In genomic region chr19:36331353-36332228, GRCh38 we compare ENCODE assay signal across 8 cellular contexts. TPM values are rescaled to one million over a fixed set of nuclear protein-coding genes. Genes with fewer than 3 reads are reported as not detected.
DNase-seq lines count a peak whose midpoint lies in the region; ATAC-seq and TF ChIP-seq lines count a peak whose summit lies in the region.

No MANE protein-coding gene starts in this region.

- no peaks in the 10 kb centered on the region for H3K27me3 ChIP-seq in lung (ENCODE audit: control insufficient read depth, insufficient read depth)

- H3K4me1 ChIP-seq in lung (ENCODE audit: control insufficient read depth in 2 of 2, insufficient read depth in 2 of 2, low read length in 2 of 2), result peaks cover 0 to 3% of the 10 kb centered on the region in 2 donors

- peak overlapping the region; percentile 62 for H3K4me3 Mint-ChIP-seq in Calu3 (ENCODE audit: low read depth, unreplicated experiment)
- H3K4me3 Mint-ChIP-seq in activated CD4-positive, alpha-beta memory T cell treated with anti-CD3 and anti-CD28 coated beads, Interleukin-2, amount 10 ng/mL, durations not matched to agents 7 days and 5 days, result peak overlapping the region; percentile 24
- H3K4me3 Mint-ChIP-seq in effector memory CD8-positive, alpha-beta T cell, result peak overlapping the region; percentile 83 to 84

- POLR2A ChIA-PET in activated CD4-positive, alpha-beta memory T cell treated with anti-CD3 and anti-CD28 coated beads, Interleukin-2, amount 10 ng/mL, durations not matched to agents 7 days and 5 days (lab: Charles Lee), result no interaction called here

- peaks cover 2 to 5% of the 10 kb centered on the region in 2 donors for H3K36me3 ChIP-seq in lung (ENCODE audit: control insufficient read depth in 2 of 2, insufficient read depth in 2 of 2, low read length in 2 of 2)

- CTCF ChIA-PET in Calu3 (lab: Charles Lee), result no interaction called here
- CTCF ChIA-PET in activated CD4-positive, alpha-beta memory T cell treated with anti-CD3 and anti-CD28 coated beads, Interleukin-2, amount 10 ng/mL, durations not matched to agents 7 days and 5 days (lab: Charles Lee), result no interaction called here

- DNase-seq in Calu3 (peak; percentile 88), H4 (ENCODE audit: low spot score) (peak; percentile 92), NCI-H345 (lab: John Stamatoyannopoulos, UW) (peak; percentile 100), lung (ENCODE audit: low spot score) (peak; percentile 75)
- peak; percentile 52 for DNase-seq in activated CD4-positive, alpha-beta memory T cell treated with anti-CD3 and anti-CD28 coated beads, Interleukin-2, amount 10 ng/mL, durations not matched to agents 7 days and 5 days
- peak; percentile 59 to 74 (median 63) for DNase-seq in effector memory CD8-positive, alpha-beta T cell
- DNase-seq in stimulated activated CD4-positive, alpha-beta T cell treated with anti-CD3 and anti-CD28 coated beads, Interleukin-4, amount 100 ng/mL, for 48 hours (ENCODE audit: low read depth in 2 of 2), result peak; percentile 34 to 48

- intact Hi-C loops in Calu3 (cut with micrococcal nuclease; ENCODE audit: unreplicated experiment), result no loop called here

- peak; percentile 99 for ATAC-seq in effector memory CD8-positive, alpha-beta T cell (replicated peaks)
- peak; percentile 83 for ATAC-seq in lung (ENCODE audit: insufficient read depth, low FRiP score)
- ATAC-seq in HG03196 (IDR thresholded peaks at IDR 0.05; ENCODE audit: unreplicated experiment), result no peak

- H3K9me3 Mint-ChIP-seq in Calu3 (ENCODE audit: low read depth, unreplicated experiment), result peaks cover 20% of the 10 kb centered on the region
- H3K9me3 Mint-ChIP-seq in activated CD4-positive, alpha-beta memory T cell treated with anti-CD3 and anti-CD28 coated beads, Interleukin-2, amount 10 ng/mL, durations not matched to agents 7 days and 5 days, result peaks cover 47% of the 10 kb centered on the region
- H3K9me3 Mint-ChIP-seq in effector memory CD8-positive, alpha-beta T cell, result peaks cover 0 to 16% of the 10 kb centered on the region in 2 donors

- peaks cover 11% of the 10 kb centered on the region for H3K36me3 Mint-ChIP-seq in Calu3 (ENCODE audit: insufficient read depth, unreplicated experiment)
- H3K36me3 Mint-ChIP-seq in activated CD4-positive, alpha-beta memory T cell treated with anti-CD3 and anti-CD28 coated beads, Interleukin-2, amount 10 ng/mL, durations not matched to agents 7 days and 5 days (ENCODE audit: low read depth), result peaks cover 15% of the 10 kb centered on the region
- no peaks in the 10 kb centered on the region for H3K36me3 Mint-ChIP-seq in effector memory CD8-positive, alpha-beta T cell (ENCODE audit: insufficient read depth)

- H3K27ac Mint-ChIP-seq in Calu3 (ENCODE audit: unreplicated experiment), result peak overlapping the region; percentile 47
- no peak overlapping the region for H3K27ac Mint-ChIP-seq in activated CD4-positive, alpha-beta memory T cell treated with anti-CD3 and anti-CD28 coated beads, Interleukin-2, amount 10 ng/mL, durations not matched to agents 7 days and 5 days
- peak overlapping the region; percentile 69 to 85 for H3K27ac Mint-ChIP-seq in effector memory CD8-positive, alpha-beta T cell

- WGBS in lung, 2 donors, result 1 to 2% methylated on average over 43 of the region's 43 CpGs

- no peaks in the 10 kb centered on the region for H3K27me3 Mint-ChIP-seq in Calu3 (ENCODE audit: unreplicated experiment)
- no peaks in the 10 kb centered on the region for H3K27me3 Mint-ChIP-seq in activated CD4-positive, alpha-beta memory T cell treated with anti-CD3 and anti-CD28 coated beads, Interleukin-2, amount 10 ng/mL, durations not matched to agents 7 days and 5 days
- H3K27me3 Mint-ChIP-seq in effector memory CD8-positive, alpha-beta T cell, result no peaks in the 10 kb centered on the region

- TF ChIP-seq CTCF in Calu3 (IDR thresholded peaks at IDR 0.05; ENCODE audit: unreplicated experiment), result no peak
- no peak for TF ChIP-seq CTCF in lung (IDR thresholded peaks at IDR 0.05; ENCODE audit: control extremely low read depth, extremely low read depth)

- H3K27ac ChIP-seq in lung (ENCODE audit: low read depth in 1 of 2, low read length in 1 of 2), result peak overlapping the region; percentile 42 to 50

- H3K9me3 ChIP-seq in lung (ENCODE audit: control insufficient read depth in 2 of 2, insufficient read depth in 1 of 2, low read length in 1 of 2), result peaks cover 0 to 35% of the 10 kb centered on the region in 2 donors

- H3K4me3 ChIP-seq in lung, result peak overlapping the region; percentile 75

- BruUV-seq in Calu3 (replicated peaks; lab: Mats Ljungman, UMichigan), result TSS peak; percentile 57

- H3K4me1 Mint-ChIP-seq in Calu3 (ENCODE audit: low read depth, unreplicated experiment), result no peaks in the 10 kb centered on the region
- peaks cover 6% of the 10 kb centered on the region for H3K4me1 Mint-ChIP-seq in activated CD4-positive, alpha-beta memory T cell treated with anti-CD3 and anti-CD28 coated beads, Interleukin-2, amount 10 ng/mL, durations not matched to agents 7 days and 5 days
- H3K4me1 Mint-ChIP-seq in effector memory CD8-positive, alpha-beta T cell (ENCODE audit: low read depth in 2 of 2), result peaks cover 10% of the 10 kb centered on the region in 2 donors

RNA-seq across cellular contexts. Expression of gene ZFP14, which starts 47.4 kb away (rescaled TPM):
- 4.6 and 4.8 TPM in 2 replicates for total RNA-seq in Calu3 (2022)
- total RNA-seq in H4 (2014; rRNA removed; shearing (Covaris generic)), result 1.5 and 2.2 TPM in 2 replicates
- total RNA-seq in activated CD4-positive, alpha-beta memory T cell treated with anti-CD3 and anti-CD28 coated beads, Interleukin-2, amount 10 ng/mL, durations not matched to agents 7 days and 5 days, result 1 to 10 TPM; 5.1 to 5.4 TPM
- total RNA-seq in lung, result 10 to 100 TPM in 1 of 2 donors, 1 to 10 TPM in 1; 3.8 to 15.5 TPM
- 1 to 10 TPM in 1 of 2 donors, under 1 TPM in 1; 0.95 to 1.6 TPM for polyA plus RNA-seq in lung

Comparison
In these comparisons a context has a peak if more than half of its experiments do, and no peak if none do; other contexts are left out.
1. DNase-seq: peak in every context shown above with its lines; median percentile 100 in NCI-H345; 92 in H4; 88 in Calu3; 75 in lung; 63 in effector memory CD8-positive, alpha-beta T cell; 52 in activated CD4-positive, alpha-beta memory T cell treated with anti-CD3 and anti-CD28 coated beads, Interleukin-2, amount 10 ng/mL, durations not matched to agents 7 days and 5 days; 41 in stimulated activated CD4-positive, alpha-beta T cell treated with anti-CD3 and anti-CD28 coated beads, Interleukin-4, amount 100 ng/mL, for 48 hours.
2. H3K4me3 Mint-ChIP-seq: peak in every context shown above with its lines; median percentile 84 in effector memory CD8-positive, alpha-beta T cell; 62 in Calu3; 24 in activated CD4-positive, alpha-beta memory T cell treated with anti-CD3 and anti-CD28 coated beads, Interleukin-2, amount 10 ng/mL, durations not matched to agents 7 days and 5 days.